ENCODE assay signal across 8 cellular contexts in genomic region chr1:111620412-111620971, GRCh38. TPM values are rescaled to one million over a fixed set of nuclear protein-coding genes. Genes with fewer than 3 reads are reported as not detected.
DNase-seq lines count a peak whose midpoint lies in the region; ATAC-seq and TF ChIP-seq lines count a peak whose summit lies in the region.

No MANE protein-coding gene starts in this region.

- H3K4me1 ChIP-seq in Karpas-422 (ENCODE audit: low read length) = peaks cover 60% of the 10 kb centered on the region
- peaks cover 10% of the 10 kb centered on the region for H3K4me1 ChIP-seq in stomach smooth muscle (ENCODE audit: control insufficient read depth, insufficient read depth, low read length)

- peaks cover 28% of the 10 kb centered on the region for H4K20me1 ChIP-seq in Karpas-422 (ENCODE audit: insufficient read depth, low read depth, low read length)

- H3K9me2 ChIP-seq in Karpas-422 (replicated peaks; ENCODE audit: insufficient read depth, low read length) = no peaks in the 10 kb centered on the region

- peaks cover 5% of the 10 kb centered on the region; the same call in 1 of the 2 replicates for H3K36me3 ChIP-seq in Karpas-422 (ENCODE audit: insufficient read depth, low read length)
- no peaks in the 10 kb centered on the region for H3K36me3 ChIP-seq in kidney epithelial cell (ENCODE audit: control insufficient read depth, insufficient read depth, low read length)
- H3K36me3 ChIP-seq in stomach smooth muscle (ENCODE audit: control insufficient read depth in 2 of 2, insufficient read depth in 2 of 2, low read length in 2 of 2) = no peaks in the 10 kb centered on the region

- peak; percentile 59 for DNase-seq in stimulated activated CD4-positive, alpha-beta T cell treated with anti-CD3 and anti-CD28 coated beads, Interleukin-4, amount 100 ng/mL, for 1 hour
- DNase-seq in stimulated activated CD4-positive, alpha-beta T cell treated with anti-CD3 and anti-CD28 coated beads, Interleukin-2, amount 100 ng/mL, for 48 hours = no peak
- DNase-seq in Karpas-422 (peak; percentile 67), amniotic epithelial cell (ENCODE audit: low read depth) (peak; percentile 24), kidney epithelial cell (ENCODE audit: low read depth) (no peak)

- H3K9ac ChIP-seq in Karpas-422 (ENCODE audit: low read length) = peak overlapping the region; percentile 91
- peak overlapping the region; percentile 91 to 99 for H3K9ac ChIP-seq in stomach smooth muscle (ENCODE audit: low read length in 2 of 2)

- ATAC-seq in HG03442 (IDR thresholded peaks at IDR 0.05; ENCODE audit: unreplicated experiment) = no peak
- no peak for ATAC-seq in HG03439 (IDR thresholded peaks at IDR 0.05; ENCODE audit: unreplicated experiment)

- H3K9me3 ChIP-seq in Karpas-422 (ENCODE audit: low read length) (no peaks in the 10 kb centered on the region), stomach smooth muscle (ENCODE audit: control insufficient read depth in 2 of 2, low read length in 2 of 2) (no peaks in the 10 kb centered on the region)

- H2AFZ ChIP-seq in Karpas-422 (ENCODE audit: low read length) = no peak overlapping the region

- no peak for TF ChIP-seq CTCF in kidney epithelial cell (IDR thresholded peaks at IDR 0.05; ENCODE audit: insufficient read depth, low read length, poor library complexity, severe bottlenecking)

- H3K27me3 ChIP-seq in Karpas-422 (ENCODE audit: low read length) = no peaks in the 10 kb centered on the region
- H3K27me3 ChIP-seq in kidney epithelial cell (ENCODE audit: control insufficient read depth, insufficient read depth, low read length) = no peaks in the 10 kb centered on the region
- no peaks in the 10 kb centered on the region for H3K27me3 ChIP-seq in stomach smooth muscle (ENCODE audit: control insufficient read depth in 1 of 2, insufficient read depth in 2 of 2, low read length in 2 of 2)

- 0 out of 2 replicates have a peak overlapping the region, but pooled peaks have one; percentile 15 for H3K27ac ChIP-seq in Karpas-422 (ENCODE audit: low read length)
- H3K27ac ChIP-seq in stomach smooth muscle (ENCODE audit: low read length) = peak overlapping the region; percentile 88

- H3K4me3 ChIP-seq in Karpas-422 (ENCODE audit: low read length) (peak overlapping the region; percentile 77), kidney epithelial cell (ENCODE audit: low read depth, low read length) (peak overlapping the region; percentile 93), stomach smooth muscle (ENCODE audit: low read length in 2 of 2) (peak overlapping the region; percentile 90 to 93)

- peaks cover 55% of the 10 kb centered on the region for H3K79me2 ChIP-seq in Karpas-422 (ENCODE audit: low read length)

- H3K4me2 ChIP-seq in Karpas-422 (ENCODE audit: low read depth, low read length, poor library complexity, severe bottlenecking) = peak overlapping the region; percentile 91

RNA-seq across cellular contexts. Expression of gene RAP1A, which starts 0.9 kb away (rescaled TPM):
- total RNA-seq in Karpas-422 (2014; rRNA removed; shearing (Covaris generic); ENCODE audit: low replicate concordance) = 12.0 and 55.3 TPM in 2 replicates
- total RNA-seq in kidney epithelial cell = 39.2 and 42.8 TPM in 2 replicates

Comparison
In these comparisons a context has a peak if more than half of its experiments do, and no peak if none do; other contexts are left out.
1. DNase-seq: peak in stimulated activated CD4-positive, alpha-beta T cell treated with anti-CD3 and anti-CD28 coated beads, Interleukin-4, amount 100 ng/mL, for 1 hour (single experiment), Karpas-422 (single experiment) and amniotic epithelial cell (single experiment); none in stimulated activated CD4-positive, alpha-beta T cell treated with anti-CD3 and anti-CD28 coated beads, Interleukin-2, amount 100 ng/mL, for 48 hours (0 of 2) and kidney epithelial cell (single experiment).
2. Peak in every context shown above with its lines, with median percentiles within 50 percentile points of each other: H3K4me3 ChIP-seq.